ENCODE assay signal across 12 cellular contexts in genomic region chrX:149493567-149494562, GRCh38. TPM values are rescaled to one million over a fixed set of nuclear protein-coding genes. Genes with fewer than 3 reads are reported as not detected.
DNase-seq lines count a peak whose midpoint lies in the region; ATAC-seq and TF ChIP-seq lines count a peak whose summit lies in the region.
"Had no signal": no experiment of that assay in that cellular context is flagged by ENCODE, and none has a peak within 500 bp of the region (broad histone marks: within the 10 kb centered on the region; RNA-seq: fewer than 3 reads in every experiment).

No MANE protein-coding gene starts in this region.

- H3K27ac Mint-ChIP-seq in CD4-positive, alpha-beta T cell: no peak overlapping the region
- H3K27ac Mint-ChIP-seq in chondrocyte (ENCODE audit: unreplicated experiment): no peak overlapping the region
- H3K27ac Mint-ChIP-seq: activated CD8-positive, alpha-beta memory T cell treated with anti-CD3 and anti-CD28 coated beads, Interleukin-2, amount 10 ng/mL, durations not matched to agents 7 days and 5 days had no signal

- no peak overlapping the region for H3K4me3 ChIP-seq in lower lobe of right lung
- H3K4me3 ChIP-seq: skin epidermis had no signal

- H3K4me1 ChIP-seq in lower lobe of right lung: no peaks in the 10 kb centered on the region

- no peaks in the 10 kb centered on the region for H3K9me3 ChIP-seq in CD4-positive, alpha-beta T cell (ENCODE audit: control insufficient read depth, low read length)
- H3K9me3 ChIP-seq in lower lobe of right lung: no peaks in the 10 kb centered on the region

- peaks cover 89% of the 10 kb centered on the region for H3K36me3 ChIP-seq in lower lobe of right lung

- H3K36me3 Mint-ChIP-seq in CD4-positive, alpha-beta T cell (ENCODE audit: low read depth): no peaks in the 10 kb centered on the region
- peaks cover 19% of the 10 kb centered on the region for H3K36me3 Mint-ChIP-seq in chondrocyte (ENCODE audit: low read depth)

- no peak overlapping the region for H3K27ac ChIP-seq in CD4-positive, alpha-beta T cell (ENCODE audit: low read depth, low read length)
- H3K27ac ChIP-seq in lower lobe of right lung: no peak overlapping the region
- H3K27ac ChIP-seq: skin epidermis had no signal

- POLR2A ChIA-PET in CD4-positive, alpha-beta T cell (lab: Charles Lee): no interaction called here

- intact Hi-C loops in CD4-positive, alpha-beta T cell (cut with DNase I, micrococcal nuclease): no loop called here
- intact Hi-C loops in lower lobe of right lung (cut with DNase I): no loop called here

- H3K4me1 Mint-ChIP-seq in CD4-positive, alpha-beta T cell (ENCODE audit: low read depth): peaks cover 9% of the 10 kb centered on the region
- H3K4me1 Mint-ChIP-seq in chondrocyte (ENCODE audit: low read depth): peaks cover 23% of the 10 kb centered on the region

- TF ChIP-seq CTCF in CD4-positive, alpha-beta T cell (IDR thresholded peaks at IDR 0.05): no peak
- TF ChIP-seq CTCF in chondrocyte (IDR thresholded peaks at IDR 0.05) (peak; percentile 23), lower lobe of right lung (IDR thresholded peaks at IDR 0.05) (no peak)

- H3K4me3 Mint-ChIP-seq in CD4-positive, alpha-beta T cell: no peak overlapping the region
- no peak overlapping the region for H3K4me3 Mint-ChIP-seq in chondrocyte (ENCODE audit: unreplicated experiment)
- H3K4me3 Mint-ChIP-seq: activated CD8-positive, alpha-beta memory T cell treated with anti-CD3 and anti-CD28 coated beads, Interleukin-2, amount 10 ng/mL, durations not matched to agents 7 days and 5 days had no signal

- CTCF ChIA-PET in CD4-positive, alpha-beta T cell (lab: Charles Lee): interaction anchor here (0.8 to 1.1 kb wide), 2 partner anchors 14 to 47 kb away, joined by 3 read pairs; partner anchors contain the start of gene EOLA1

- H3K27me3 Mint-ChIP-seq in CD4-positive, alpha-beta T cell: no peaks in the 10 kb centered on the region
- no peaks in the 10 kb centered on the region for H3K27me3 Mint-ChIP-seq in chondrocyte (ENCODE audit: low read depth)
- H3K27me3 Mint-ChIP-seq: activated CD8-positive, alpha-beta memory T cell treated with anti-CD3 and anti-CD28 coated beads, Interleukin-2, amount 10 ng/mL, durations not matched to agents 7 days and 5 days had no signal

- ATAC-seq in CD4-positive, alpha-beta T cell (ENCODE audit: poor library complexity): peak; percentile 9
- peak; percentile 47 to 59 for ATAC-seq in lower lobe of right lung
- no peak for ATAC-seq in HG02623 (IDR thresholded peaks at IDR 0.05; ENCODE audit: unreplicated experiment)
- ATAC-seq: activated CD8-positive, alpha-beta memory T cell treated with anti-CD3 and anti-CD28 coated beads, Interleukin-2, amount 10 ng/mL, durations not matched to agents 7 days and 5 days had no signal

- DNase-seq in CD4-positive, alpha-beta T cell: no peak
- DNase-seq in HT1080 (ENCODE audit: low read depth): peak; percentile 57
- no peak for DNase-seq in chondrocyte (ENCODE audit: low spot score)
- no peak for DNase-seq in lower lobe of right lung
- DNase-seq in NCI-H748 (lab: John Stamatoyannopoulos, UW; ENCODE audit: unreplicated experiment): no peak
- DNase-seq in AG20443 (ENCODE audit: low spot score): no peak
- DNase-seq in LoVo (ENCODE audit: low spot score): no peak
- DNase-seq: activated CD8-positive, alpha-beta memory T cell treated with anti-CD3 and anti-CD28 coated beads, Interleukin-2, amount 10 ng/mL, durations not matched to agents 7 days and 5 days; C1 segment of cervical spinal cord; NCI-H1930 had no signal

- H3K9me3 Mint-ChIP-seq in CD4-positive, alpha-beta T cell: no peaks in the 10 kb centered on the region
- peaks cover 3% of the 10 kb centered on the region for H3K9me3 Mint-ChIP-seq in chondrocyte (ENCODE audit: low read depth)

- no peaks in the 10 kb centered on the region for H3K27me3 ChIP-seq in CD4-positive, alpha-beta T cell (ENCODE audit: control insufficient read depth, insufficient read depth, low read length)
- H3K27me3 ChIP-seq in lower lobe of right lung (ENCODE audit: low read depth): no peaks in the 10 kb centered on the region

RNA-seq across cellular contexts. Expression of gene IDS, which starts 11.2 kb away (rescaled TPM):
- total RNA-seq in CD4-positive, alpha-beta T cell: 100 to 1,000 TPM; 256 to 260 TPM
- total RNA-seq in HT1080 (2014; rRNA removed; shearing (Covaris generic)): 53.5 and 88.4 TPM in 2 replicates
- polyA plus RNA-seq in HT1080 (2015; cell fraction: cytosol; rRNA removed): 90.5 and 108 TPM in 2 replicates
- polyA plus RNA-seq in HT1080 (2015; cell fraction: nucleus; rRNA removed): 43.8 and 53.0 TPM in 2 replicates
- total RNA-seq in chondrocyte (93.5 to 98.5 TPM (median 94.1 TPM) in 3 replicates), lower lobe of right lung (88.6 TPM)

RNA-seq across cellular contexts. Expression of gene EOLA1, which starts 46.9 kb away (rescaled TPM):
- total RNA-seq in CD4-positive, alpha-beta T cell: 10 to 100 TPM; 63.1 to 68.5 TPM
- total RNA-seq in HT1080 (2014; rRNA removed; shearing (Covaris generic)): 11.2 and 12.4 TPM in 2 replicates
- polyA plus RNA-seq in HT1080 (2015; cell fraction: cytosol; rRNA removed): 8.2 and 13.2 TPM in 2 replicates
- polyA plus RNA-seq in HT1080 (2015; cell fraction: nucleus; rRNA removed): 7.0 and 9.3 TPM in 2 replicates
- total RNA-seq in chondrocyte (14.7 to 18.9 TPM (median 17.8 TPM) in 3 replicates), lower lobe of right lung (19.8 TPM)

RNA-seq across cellular contexts. Expression of gene HSFX3, which starts 55.9 kb away (rescaled TPM):
- total RNA-seq in CD4-positive, alpha-beta T cell: not detected
- total RNA-seq in HT1080 (2014; rRNA removed; shearing (Covaris generic)): not detected in 2 replicates
- not detected in 2 replicates for polyA plus RNA-seq in HT1080 (2015; cell fraction: cytosol; rRNA removed)
- polyA plus RNA-seq in HT1080 (2015; cell fraction: nucleus; rRNA removed): not detected in 2 replicates
- total RNA-seq in chondrocyte: not detected in 3 replicates
- not detected for total RNA-seq in lower lobe of right lung
